ENCODE assay signal across 2 cellular contexts in the genomic region with DNA sequence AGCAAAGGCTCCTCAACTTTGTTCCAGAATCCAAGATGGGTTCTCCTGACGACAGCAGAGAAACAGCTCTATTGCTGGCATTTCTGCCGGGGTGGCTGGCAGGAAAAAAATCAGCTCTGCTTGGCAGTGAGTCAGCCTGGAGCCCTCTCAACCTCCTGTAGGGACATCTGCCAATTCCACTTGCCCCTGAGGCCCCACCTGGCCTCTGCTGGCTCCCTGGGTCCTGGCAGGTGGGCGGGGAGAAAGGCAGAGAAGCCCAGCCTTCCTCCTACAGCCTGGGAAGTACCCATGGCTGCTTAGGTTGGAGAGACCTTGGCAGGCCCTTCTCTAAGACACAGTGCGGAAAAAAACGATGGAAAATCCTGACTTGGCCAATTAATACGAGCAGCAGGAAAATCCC.
TF ChIP-seq lines count a peak whose summit lies in the region.

No MANE protein-coding gene starts in this region.

TF ChIP-seq in Ishikawa, 13 proteins besides CTCF, POLR2A, EP300 and RAD21:
- no peak for TF ChIP-seq ZBTB7A (IDR thresholded peaks at IDR 0.05; ENCODE audit: low read depth)
- TF ChIP-seq NFIC (IDR thresholded peaks at IDR 0.05): 0 out of 2 replicates have a peak, but pooled peaks have one; percentile 18

TF ChIP-seq in H1, 55 proteins besides CTCF, POLR2A, EP300 and RAD21:
- TF ChIP-seq TBP (IDR thresholded peaks at IDR 0.05; ENCODE audit: low read depth, low read length) (peak; percentile 96), TCF12 (IDR thresholded peaks at IDR 0.05; ENCODE audit: low read depth, low read length) (no peak), CBX8 (IDR thresholded peaks at IDR 0.05; ENCODE audit: borderline replicate concordance, low read depth, low read length) (no peak), PHF8 (conservative IDR thresholded peaks at IDR 0.05; ENCODE audit: low read depth, low read length) (no peak)
